ENCODE assay signal across 30 cellular contexts in genomic region chr3:187238239-187238638, GRCh38. TPM values are rescaled to one million over a fixed set of nuclear protein-coding genes. Genes with fewer than 3 reads are reported as not detected.
"Had no signal": no experiment of that assay in that cellular context is flagged by ENCODE, and none has a peak within 500 bp of the region (broad histone marks: within the 10 kb centered on the region; RNA-seq: fewer than 3 reads in every experiment).

No MANE protein-coding gene starts in this region.

- H3K4me3 Mint-ChIP-seq: memory B cell had no signal

- H3K36me3 Mint-ChIP-seq: memory B cell had no signal

- H3K4me1 Mint-ChIP-seq: memory B cell had no signal

- H3K27me3 ChIP-seq: esophagus muscularis mucosa, gastrocnemius medialis, heart right ventricle, left lung had no signal

- FAIRE-seq: colon, endothelial cell of umbilical vein, islet of Langerhans, keratinocyte had no signal

- H3K4me3 ChIP-seq: coronary artery, dorsolateral prefrontal cortex, esophagus muscularis mucosa, gastrocnemius medialis, heart right ventricle, left lung, lung had no signal

- H3K36me3 ChIP-seq: esophagus muscularis mucosa, gastrocnemius medialis, heart right ventricle, left lung had no signal

- H3K27me3 Mint-ChIP-seq: memory B cell had no signal

- H3K27ac Mint-ChIP-seq: memory B cell had no signal

- ATAC-seq: gastrocnemius medialis, heart right ventricle, left cardiac atrium, left lung, left ventricle myocardium superior had no signal

- DNase-seq: dermis blood vessel endothelial cell; dorsolateral prefrontal cortex; effector CD4-positive, alpha-beta T cell; effector memory CD4-positive, alpha-beta T cell; foreskin melanocyte; glutamatergic neuron; head of caudate nucleus; heart right ventricle; hippocampal formation; left cardiac atrium; left lung; left ventricle myocardium superior; mammary epithelial cell; mesendoderm; midbrain had no signal

RNA-seq across cellular contexts. Expression of gene RTP1, which starts 41.0 kb away (rescaled TPM):
- total RNA-seq: dermis blood vessel endothelial cell, endothelial cell of umbilical vein, epithelial cell of proximal tubule, esophagus muscularis mucosa, gastrocnemius medialis, glomerular endothelial cell, kidney epithelial cell, left cardiac atrium, left lung, left ventricle myocardium superior, lower leg skin, lung, mammary epithelial cell, mononuclear cell, mucosa of gallbladder had no signal

RNA-seq across cellular contexts. Expression of gene MASP1, which starts 53.3 kb away (rescaled TPM):
- total RNA-seq: epithelial cell of proximal tubule, kidney epithelial cell, mononuclear cell had no signal
